ENCODE assay signal across 25 cellular contexts in the genomic region with DNA sequence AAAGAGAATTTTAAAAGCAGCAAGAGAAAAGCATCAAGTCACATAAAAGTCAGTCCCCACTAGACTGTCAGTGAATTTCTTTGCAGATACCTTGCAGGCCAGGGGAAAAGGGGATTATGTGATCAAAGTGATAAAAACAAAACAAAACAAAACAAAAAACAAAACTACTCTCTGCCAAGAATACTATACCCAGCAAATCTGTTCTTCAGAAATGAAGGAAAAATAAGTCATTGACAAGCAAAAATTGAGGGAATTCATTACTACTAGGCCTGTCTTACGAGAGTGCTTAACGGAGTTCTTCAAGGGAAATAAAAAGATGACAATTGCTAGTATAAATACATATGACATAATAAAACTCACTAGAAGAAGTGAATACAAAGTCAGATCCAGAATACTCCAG.
"Had no signal": no experiment of that assay in that cellular context is flagged by ENCODE, and none has a peak within 500 bp of the region (broad histone marks: within the 10 kb centered on the region; RNA-seq: fewer than 3 reads in every experiment).

No MANE protein-coding gene starts in this region.

- H3K36me3 ChIP-seq: stomach, suprapubic skin, thoracic aorta, thyroid gland, tibial artery, tibial nerve, transverse colon, upper lobe of left lung, upper lobe of right lung, uterus, vagina had no signal

- FAIRE-seq: urothelium cell line had no signal

- H3K4me3 ChIP-seq: stomach, suprapubic skin, testis, thoracic aorta, thyroid gland, tibial artery, tibial nerve, transverse colon, upper lobe of left lung, upper lobe of right lung, uterus, vagina had no signal

- H3K9me3 ChIP-seq: testis, thoracic aorta, thyroid gland, upper lobe of right lung, uterus, vagina had no signal

- DNase-seq: stimulated activated CD4-positive, alpha-beta T cell treated with anti-CD3 and anti-CD28 coated beads, Interleukin-2, amount 100 ng/mL, for 48 hours; stimulated activated CD4-positive, alpha-beta T cell treated with anti-CD3 and anti-CD28 coated beads, Interleukin-4, amount 100 ng/mL, for 1 hour; stimulated activated CD4-positive, alpha-beta T cell treated with anti-CD3 and anti-CD28 coated beads, Interleukin-4, amount 100 ng/mL, for 24 hours; stimulated activated CD4-positive, alpha-beta T cell treated with anti-CD3 and anti-CD28 coated beads, Interleukin-4, amount 100 ng/mL, for 4 hours; stimulated activated CD8-positive, alpha-beta memory T cell treated with anti-CD3 and anti-CD28 coated beads, Interleukin-4, amount 100 ng/mL, for 48 hours; stimulated activated naive B cell treated with anti-CD40 and anti-IgM and Interleukin-4, amounts not matched to agents 10 μg/mL and 1 μg/mL and 100 μg/mL, for 72 hours; stimulated activated naive CD4-positive, alpha-beta T cell; stimulated activated naive CD4-positive, alpha-beta T cell treated with Interleukin-2 at 50 U/mL for 16 hours; stimulated activated naive CD8-positive, alpha-beta T cell treated with anti-CD3 and anti-CD28 coated beads, Interleukin-15, amount 100 ng/mL, for 72 hours; stimulated activated naive CD8-positive, alpha-beta T cell treated with anti-CD3 and anti-CD28 coated beads, Interleukin-15, Interleukin-2, amounts not matched to agents 100 U/mL and 50 U/mL, for 24 hours; stomach; substantia nigra; testis; thyroid gland; tibial artery; transverse colon; trophoblast cell; upper lobe of left lung; upper lobe of right lung; uterus had no signal

- H3K27ac ChIP-seq: stomach, suprapubic skin, testis, thoracic aorta, thyroid gland, tibial artery, tibial nerve, transverse colon, upper lobe of left lung, upper lobe of right lung, uterus, vagina had no signal

- H3K4me1 ChIP-seq: suprapubic skin, testis, thyroid gland, tibial artery, tibial nerve, transverse colon, upper lobe of left lung, upper lobe of right lung, uterus, vagina had no signal
